1 cellular context compared by ENCODE assay signal in genomic region chr19:45791744-45792481, GRCh38.
TF ChIP-seq lines count a peak whose summit lies in the region.

No MANE protein-coding gene starts in this region.

TF ChIP-seq in HEK293, 187 proteins besides CTCF, POLR2A, EP300 and RAD21 (continued from another document):
- TF ChIP-seq ZNF777 (tag by site-specific recombination; IDR thresholded peaks at IDR 0.05; ENCODE audit: borderline replicate concordance) (no peak), ZNF138 (tag by site-specific recombination; IDR thresholded peaks at IDR 0.05; ENCODE audit: borderline replicate concordance) (no peak), ZBTB48 (tag by site-specific recombination; IDR thresholded peaks at IDR 0.05) (no peak), ZNF610 (tag by site-specific recombination; IDR thresholded peaks at IDR 0.05; ENCODE audit: borderline replicate concordance) (no peak), ZSCAN4 (tag by site-specific recombination; IDR thresholded peaks at IDR 0.05) (no peak), ZBTB7A (tag by site-specific recombination; IDR thresholded peaks at IDR 0.05; ENCODE audit: low read depth) (no peak), ZBTB1 (tag by site-specific recombination; IDR thresholded peaks at IDR 0.05) (no peak), ZNF133 (tag by site-specific recombination; IDR thresholded peaks at IDR 0.05) (no peak), ZNF132 (tag by site-specific recombination; IDR thresholded peaks at IDR 0.05; ENCODE audit: borderline replicate concordance) (no peak), ZNF530 (tag by site-specific recombination; IDR thresholded peaks at IDR 0.05; ENCODE audit: low read depth) (no peak), ZNF280D (tag by site-specific recombination; IDR thresholded peaks at IDR 0.05) (no peak), AEBP2 (tag by site-specific recombination; IDR thresholded peaks at IDR 0.05; ENCODE audit: borderline replicate concordance) (no peak), ZFP37 (tag by site-specific recombination; IDR thresholded peaks at IDR 0.05) (no peak), ZNF2 (tag by site-specific recombination; IDR thresholded peaks at IDR 0.05) (no peak), ZNF223 (tag by site-specific recombination; IDR thresholded peaks at IDR 0.05) (no peak), ZNF335 (tag by site-specific recombination; conservative IDR thresholded peaks at IDR 0.05) (peak; percentile 60), ZNF157 (tag by site-specific recombination; IDR thresholded peaks at IDR 0.05) (no peak; the same call in 1 of the 2 replicates), KLF1 (tag by site-specific recombination; IDR thresholded peaks at IDR 0.05) (no peak), ZBTB26 (tag by site-specific recombination; optimal IDR thresholded peaks at IDR 0.05) (no peak), ZBTB6 (tag by site-specific recombination; IDR thresholded peaks at IDR 0.05) (peak; percentile 73; the same call in 1 of the 2 replicates), ZNF600 (tag by site-specific recombination; IDR thresholded peaks at IDR 0.05) (no peak), ZNF366 (tag by site-specific recombination; conservative IDR thresholded peaks at IDR 0.05) (no peak), KLF16 (tag by site-specific recombination; IDR thresholded peaks at IDR 0.05) (no peak), SALL2 (tag by site-specific recombination; IDR thresholded peaks at IDR 0.05; ENCODE audit: borderline replicate concordance) (no peak), ZBTB10 (tag by site-specific recombination; IDR thresholded peaks at IDR 0.05) (peak; percentile 65; the same call in 1 of the 2 replicates), ZNF19 (tag by site-specific recombination; IDR thresholded peaks at IDR 0.05; ENCODE audit: low read depth) (no peak), ZBTB20 (tag by site-specific recombination; IDR thresholded peaks at IDR 0.05) (peak; percentile 94), ZNF623 (tag by site-specific recombination; IDR thresholded peaks at IDR 0.05) (no peak), BCL6B (tag by site-specific recombination; IDR thresholded peaks at IDR 0.05) (no peak), FEZF1 (tag by site-specific recombination; IDR thresholded peaks at IDR 0.05) (no peak), HOXD13 (CRISPR knock-in tag; IDR thresholded peaks at IDR 0.05; ENCODE audit: borderline replicate concordance) (no peak), ZSCAN5A (tag by site-specific recombination; IDR thresholded peaks at IDR 0.05) (no peak), ZNF423 (tag by site-specific recombination; IDR thresholded peaks at IDR 0.05) (no peak), ZNF202 (tag by site-specific recombination; IDR thresholded peaks at IDR 0.05; ENCODE audit: borderline replicate concordance) (no peak), ELK4 (IDR thresholded peaks at IDR 0.05; ENCODE audit: borderline replicate concordance, low read depth, low read length) (no peak), ZFP69B (tag by site-specific recombination; IDR thresholded peaks at IDR 0.05) (no peak), ZNF776 (tag by site-specific recombination; IDR thresholded peaks at IDR 0.05; ENCODE audit: borderline replicate concordance) (no peak), SP2 (tag by site-specific recombination; IDR thresholded peaks at IDR 0.05) (no peak), ZNF175 (tag by site-specific recombination; IDR thresholded peaks at IDR 0.05) (no peak), ZFHX2 (tag by site-specific recombination; conservative IDR thresholded peaks at IDR 0.05) (peak; percentile 35; the same call in 1 of the 2 replicates)
TF ChIP-seq in HEK293: peak in this region for 6.
